ENCODE assay signal across 5 cellular contexts in genomic region chr6:6613103-6613718, GRCh38. TPM values are rescaled to one million over a fixed set of nuclear protein-coding genes. Genes with fewer than 3 reads are reported as not detected.
"Had no signal": no experiment of that assay in that cellular context is flagged by ENCODE, and none has a peak within 500 bp of the region (broad histone marks: within the 10 kb centered on the region; RNA-seq: fewer than 3 reads in every experiment).

No MANE protein-coding gene starts in this region.

RNA-seq across cellular contexts. Expression of gene LY86, which starts 24.7 kb away (rescaled TPM):
- total RNA-seq: dermis microvascular lymphatic vessel endothelial cell, kidney epithelial cell, osteocyte, pulmonary artery endothelial cell had no signal
- polyA plus RNA-seq: neural cell had no signal
